5 cellular contexts compared by ENCODE assay signal in genomic region chr19:49025606-49026005, GRCh38. TPM values are rescaled to one million over a fixed set of nuclear protein-coding genes. Genes with fewer than 3 reads are reported as not detected.
"Had no signal": no experiment of that assay in that cellular context is flagged by ENCODE, and none has a peak within 500 bp of the region (broad histone marks: within the 10 kb centered on the region; RNA-seq: fewer than 3 reads in every experiment).

No MANE protein-coding gene starts in this region.

RNA-seq across cellular contexts. Expression of gene CGB3, which starts 1.5 kb away (rescaled TPM):
- total RNA-seq: LHCN-M2, Right ventricle myocardium superior, RPMI7951, SJSA1, T-cell had no signal

RNA-seq across cellular contexts. Expression of gene CGB2, which starts 6.1 kb away (rescaled TPM):
- total RNA-seq: LHCN-M2, Right ventricle myocardium superior, RPMI7951, SJSA1, T-cell had no signal

RNA-seq across cellular contexts. Expression of gene LHB, which starts 8.7 kb away (rescaled TPM):
- total RNA-seq: LHCN-M2, Right ventricle myocardium superior, RPMI7951 had no signal

RNA-seq across cellular contexts. Expression of gene CGB1, which starts 11.1 kb away (rescaled TPM):
- total RNA-seq: LHCN-M2, Right ventricle myocardium superior, RPMI7951, T-cell had no signal

RNA-seq across cellular contexts. Expression of gene CGB5, which starts 18.0 kb away (rescaled TPM):
- total RNA-seq: Right ventricle myocardium superior, RPMI7951, SJSA1, T-cell had no signal
